1 cellular context compared by ENCODE assay signal in genomic region chr7:149497467-149498261, GRCh38.
TF ChIP-seq lines count a peak whose summit lies in the region.

Gene ZNF746, minus strand, starts transcription at chr7:149497809. Its CDS starts 273 bp downstream, at chr7:149497536.

TF ChIP-seq in GM12878, 131 proteins besides CTCF, POLR2A, EP300 and RAD21 (continued from another document and continues in another):
- no peak for TF ChIP-seq CUX1 (IDR thresholded peaks at IDR 0.05; ENCODE audit: insufficient replicate concordance, low read depth, low read length)
- TF ChIP-seq TARDBP (IDR thresholded peaks at IDR 0.05; ENCODE audit: borderline replicate concordance), result no peak
- TF ChIP-seq SRF (IDR thresholded peaks at IDR 0.05; ENCODE audit: low read depth in 2 of 2, low read length in 2 of 2), result no peak
- TF ChIP-seq KDM1A (IDR thresholded peaks at IDR 0.05; ENCODE audit: borderline replicate concordance), result no peak
- TF ChIP-seq USF1 (IDR thresholded peaks at IDR 0.05; ENCODE audit: borderline replicate concordance, extremely low read length, insufficient read depth, low read depth, low read length), result no peak
- TF ChIP-seq, protein P1, sequence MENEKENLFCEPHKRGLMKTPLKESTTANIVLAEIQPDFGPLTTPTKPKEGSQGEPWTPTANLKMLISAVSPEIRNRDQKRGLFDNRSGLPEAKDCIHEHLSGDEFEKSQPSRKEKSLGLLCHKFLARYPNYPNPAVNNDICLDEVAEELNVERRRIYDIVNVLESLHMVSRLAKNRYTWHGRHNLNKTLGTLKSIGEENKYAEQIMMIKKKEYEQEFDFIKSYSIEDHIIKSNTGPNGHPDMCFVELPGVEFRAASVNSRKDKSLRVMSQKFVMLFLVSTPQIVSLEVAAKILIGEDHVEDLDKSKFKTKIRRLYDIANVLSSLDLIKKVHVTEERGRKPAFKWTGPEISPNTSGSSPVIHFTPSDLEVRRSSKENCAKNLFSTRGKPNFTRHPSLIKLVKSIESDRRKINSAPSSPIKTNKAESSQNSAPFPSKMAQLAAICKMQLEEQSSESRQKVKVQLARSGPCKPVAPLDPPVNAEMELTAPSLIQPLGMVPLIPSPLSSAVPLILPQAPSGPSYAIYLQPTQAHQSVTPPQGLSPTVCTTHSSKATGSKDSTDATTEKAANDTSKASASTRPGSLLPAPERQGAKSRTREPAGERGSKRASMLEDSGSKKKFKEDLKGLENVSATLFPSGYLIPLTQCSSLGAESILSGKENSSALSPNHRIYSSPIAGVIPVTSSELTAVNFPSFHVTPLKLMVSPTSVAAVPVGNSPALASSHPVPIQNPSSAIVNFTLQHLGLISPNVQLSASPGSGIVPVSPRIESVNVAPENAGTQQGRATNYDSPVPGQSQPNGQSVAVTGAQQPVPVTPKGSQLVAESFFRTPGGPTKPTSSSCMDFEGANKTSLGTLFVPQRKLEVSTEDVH (IDR thresholded peaks at IDR 0.05; ENCODE audit: low read depth, partially characterized antibody), result no peak
- TF ChIP-seq ZSCAN29 (IDR thresholded peaks at IDR 0.05), result no peak
- TF ChIP-seq, protein P2, sequence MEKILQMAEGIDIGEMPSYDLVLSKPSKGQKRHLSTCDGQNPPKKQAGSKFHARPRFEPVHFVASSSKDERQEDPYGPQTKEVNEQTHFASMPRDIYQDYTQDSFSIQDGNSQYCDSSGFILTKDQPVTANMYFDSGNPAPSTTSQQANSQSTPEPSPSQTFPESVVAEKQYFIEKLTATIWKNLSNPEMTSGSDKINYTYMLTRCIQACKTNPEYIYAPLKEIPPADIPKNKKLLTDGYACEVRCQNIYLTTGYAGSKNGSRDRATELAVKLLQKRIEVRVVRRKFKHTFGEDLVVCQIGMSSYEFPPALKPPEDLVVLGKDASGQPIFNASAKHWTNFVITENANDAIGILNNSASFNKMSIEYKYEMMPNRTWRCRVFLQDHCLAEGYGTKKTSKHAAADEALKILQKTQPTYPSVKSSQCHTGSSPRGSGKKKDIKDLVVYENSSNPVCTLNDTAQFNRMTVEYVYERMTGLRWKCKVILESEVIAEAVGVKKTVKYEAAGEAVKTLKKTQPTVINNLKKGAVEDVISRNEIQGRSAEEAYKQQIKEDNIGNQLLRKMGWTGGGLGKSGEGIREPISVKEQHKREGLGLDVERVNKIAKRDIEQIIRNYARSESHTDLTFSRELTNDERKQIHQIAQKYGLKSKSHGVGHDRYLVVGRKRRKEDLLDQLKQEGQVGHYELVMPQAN (conservative IDR thresholded peaks at IDR 0.05), result peak; percentile 53; the same call in 1 of the 2 replicates
- no peak for TF ChIP-seq ETV6 (conservative IDR thresholded peaks at IDR 0.05 in 1 of 2, IDR thresholded peaks at IDR 0.05 in 1 of 2; ENCODE audit: borderline replicate concordance in 1 of 2, low read depth in 1 of 2)
- 0 out of 2 replicates have a peak, but pooled peaks have one; percentile 35 for TF ChIP-seq ESRRA (IDR thresholded peaks at IDR 0.05; ENCODE audit: low read length)
- no peak for TF ChIP-seq MYC (IDR thresholded peaks at IDR 0.05; ENCODE audit: insufficient read depth, insufficient read length, insufficient replicate concordance, low read length, severe bottlenecking)
- TF ChIP-seq E2F4 (IDR thresholded peaks at IDR 0.05; ENCODE audit: low read depth, low read length), result no peak
- TF ChIP-seq HDAC2 (IDR thresholded peaks at IDR 0.05), result no peak
- TF ChIP-seq PAX5 (IDR thresholded peaks at IDR 0.05; ENCODE audit: borderline replicate concordance, low read depth, low read length), result no peak
- 0 out of 3 replicates have a peak, but pooled peaks have one; percentile 38 for TF ChIP-seq POU2F2 (IDR thresholded peaks at IDR 0.05; ENCODE audit: borderline replicate concordance, low read depth, low read length)
- no peak for TF ChIP-seq TBL1XR1 (IDR thresholded peaks at IDR 0.05; ENCODE audit: low read depth, low read length)
- TF ChIP-seq SREBF1 (IDR thresholded peaks at IDR 0.05; ENCODE audit: low read length), result no peak
- TF ChIP-seq BCL11A (IDR thresholded peaks at IDR 0.05; ENCODE audit: low read depth, low read length), result no peak
- peak; percentile 100 for TF ChIP-seq SMARCA5 (IDR thresholded peaks at IDR 0.05)
- no peak for TF ChIP-seq BMI1 (IDR thresholded peaks at IDR 0.05; ENCODE audit: borderline replicate concordance)
- TF ChIP-seq YY1 (IDR thresholded peaks at IDR 0.05; ENCODE audit: low read depth, low read length), result peak; percentile 81
- TF ChIP-seq CBX3 (IDR thresholded peaks at IDR 0.05; ENCODE audit: borderline replicate concordance, low read depth), result no peak
- no peak for TF ChIP-seq RBBP5 (conservative IDR thresholded peaks at IDR 0.05)
- TF ChIP-seq CHD2 (IDR thresholded peaks at IDR 0.05; ENCODE audit: borderline replicate concordance, low read depth, low read length), result no peak
- no peak for TF ChIP-seq ATF7 (IDR thresholded peaks at IDR 0.05; ENCODE audit: low read depth)
- TF ChIP-seq IKZF2 (IDR thresholded peaks at IDR 0.05), result no peak
- TF ChIP-seq JUND (IDR thresholded peaks at IDR 0.05; ENCODE audit: low read depth, low read length), result no peak
- TF ChIP-seq ZZZ3 (IDR thresholded peaks at IDR 0.05; ENCODE audit: control insufficient read depth, insufficient read length, low read depth), result no peak
- TF ChIP-seq, protein P3, sequence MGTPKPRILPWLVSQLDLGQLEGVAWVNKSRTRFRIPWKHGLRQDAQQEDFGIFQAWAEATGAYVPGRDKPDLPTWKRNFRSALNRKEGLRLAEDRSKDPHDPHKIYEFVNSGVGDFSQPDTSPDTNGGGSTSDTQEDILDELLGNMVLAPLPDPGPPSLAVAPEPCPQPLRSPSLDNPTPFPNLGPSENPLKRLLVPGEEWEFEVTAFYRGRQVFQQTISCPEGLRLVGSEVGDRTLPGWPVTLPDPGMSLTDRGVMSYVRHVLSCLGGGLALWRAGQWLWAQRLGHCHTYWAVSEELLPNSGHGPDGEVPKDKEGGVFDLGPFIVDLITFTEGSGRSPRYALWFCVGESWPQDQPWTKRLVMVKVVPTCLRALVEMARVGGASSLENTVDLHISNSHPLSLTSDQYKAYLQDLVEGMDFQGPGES (IDR thresholded peaks at IDR 0.05), result no peak
- TF ChIP-seq RUNX3 (IDR thresholded peaks at IDR 0.05; ENCODE audit: low read length), result peak; percentile 3; the same call in 1 of the 2 replicates
- TF ChIP-seq NBN (IDR thresholded peaks at IDR 0.05), result no peak
- TF ChIP-seq ZBTB11 (CRISPR knock-in tag; IDR thresholded peaks at IDR 0.05), result no peak
- no peak for TF ChIP-seq SREBF2 (IDR thresholded peaks at IDR 0.05; ENCODE audit: low read length)
- TF ChIP-seq SIN3A (IDR thresholded peaks at IDR 0.05; ENCODE audit: low read depth, low read length), result 0 out of 2 replicates have a peak, but pooled peaks have one; percentile 36
- TF ChIP-seq, protein P4, sequence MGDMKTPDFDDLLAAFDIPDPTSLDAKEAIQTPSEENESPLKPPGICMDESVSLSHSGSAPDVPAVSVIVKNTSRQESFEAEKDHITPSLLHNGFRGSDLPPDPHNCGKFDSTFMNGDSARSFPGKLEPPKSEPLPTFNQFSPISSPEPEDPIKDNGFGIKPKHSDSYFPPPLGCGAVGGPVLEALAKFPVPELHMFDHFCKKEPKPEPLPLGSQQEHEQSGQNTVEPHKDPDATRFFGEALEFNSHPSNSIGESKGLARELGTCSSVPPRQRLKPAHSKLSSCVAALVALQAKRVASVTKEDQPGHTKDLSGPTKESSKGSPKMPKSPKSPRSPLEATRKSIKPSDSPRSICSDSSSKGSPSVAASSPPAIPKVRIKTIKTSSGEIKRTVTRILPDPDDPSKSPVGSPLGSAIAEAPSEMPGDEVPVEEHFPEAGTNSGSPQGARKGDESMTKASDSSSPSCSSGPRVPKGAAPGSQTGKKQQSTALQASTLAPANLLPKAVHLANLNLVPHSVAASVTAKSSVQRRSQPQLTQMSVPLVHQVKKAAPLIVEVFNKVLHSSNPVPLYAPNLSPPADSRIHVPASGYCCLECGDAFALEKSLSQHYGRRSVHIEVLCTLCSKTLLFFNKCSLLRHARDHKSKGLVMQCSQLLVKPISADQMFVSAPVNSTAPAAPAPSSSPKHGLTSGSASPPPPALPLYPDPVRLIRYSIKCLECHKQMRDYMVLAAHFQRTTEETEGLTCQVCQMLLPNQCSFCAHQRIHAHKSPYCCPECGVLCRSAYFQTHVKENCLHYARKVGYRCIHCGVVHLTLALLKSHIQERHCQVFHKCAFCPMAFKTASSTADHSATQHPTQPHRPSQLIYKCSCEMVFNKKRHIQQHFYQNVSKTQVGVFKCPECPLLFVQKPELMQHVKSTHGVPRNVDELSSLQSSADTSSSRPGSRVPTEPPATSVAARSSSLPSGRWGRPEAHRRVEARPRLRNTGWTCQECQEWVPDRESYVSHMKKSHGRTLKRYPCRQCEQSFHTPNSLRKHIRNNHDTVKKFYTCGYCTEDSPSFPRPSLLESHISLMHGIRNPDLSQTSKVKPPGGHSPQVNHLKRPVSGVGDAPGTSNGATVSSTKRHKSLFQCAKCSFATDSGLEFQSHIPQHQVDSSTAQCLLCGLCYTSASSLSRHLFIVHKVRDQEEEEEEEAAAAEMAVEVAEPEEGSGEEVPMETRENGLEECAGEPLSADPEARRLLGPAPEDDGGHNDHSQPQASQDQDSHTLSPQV (IDR thresholded peaks at IDR 0.05), result no peak
- no peak for TF ChIP-seq ZNF24 (IDR thresholded peaks at IDR 0.05)
- no peak for TF ChIP-seq ZNF207 (IDR thresholded peaks at IDR 0.05; ENCODE audit: borderline replicate concordance)
- no peak for TF ChIP-seq RELA (IDR thresholded peaks at IDR 0.05; ENCODE audit: borderline replicate concordance, partially characterized antibody)
- peak; percentile 98 for TF ChIP-seq NR2F1 (conservative IDR thresholded peaks at IDR 0.05)
- TF ChIP-seq CEBPB (IDR thresholded peaks at IDR 0.05; ENCODE audit: borderline replicate concordance in 1 of 2, low read depth in 2 of 2, low read length in 2 of 2), result no peak
- peak; percentile 44; the same call in 1 of the 2 replicates for TF ChIP-seq POLR2AphosphoS5 (IDR thresholded peaks at IDR 0.05; ENCODE audit: low read length)
- TF ChIP-seq MEF2B (IDR thresholded peaks at IDR 0.05; ENCODE audit: partially characterized antibody, poor library complexity, severe bottlenecking), result no peak
- TF ChIP-seq PML (IDR thresholded peaks at IDR 0.05; ENCODE audit: low read length), result no peak
